In the genomic region with DNA sequence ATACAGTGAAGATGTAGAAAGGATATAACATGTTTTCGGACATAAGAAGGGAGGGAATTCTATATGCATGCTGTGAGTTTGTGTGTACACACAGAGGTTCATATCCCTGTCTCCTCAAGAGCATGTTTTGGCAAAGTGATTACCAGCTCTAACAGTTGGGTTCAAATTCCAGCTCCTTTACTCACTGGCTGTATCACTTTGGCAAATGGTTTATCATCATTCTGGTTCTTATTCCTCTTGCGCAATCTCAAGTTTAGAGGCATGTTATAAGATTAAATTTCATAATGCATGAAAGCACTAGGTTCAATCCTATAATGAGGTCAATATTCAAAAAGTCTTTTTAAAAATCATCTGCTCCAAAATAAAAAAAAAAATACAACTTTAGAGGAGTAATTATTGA, we compare ENCODE assay signal across 14 cellular contexts.
A peak's percentile ranks its signal among the peaks of the same experiment; 100 is the strongest.
DNase-seq lines count a peak whose midpoint lies in the region; ATAC-seq, FAIRE-seq and TF ChIP-seq lines count a peak whose summit lies in the region.
"Had no signal": no experiment of that assay in that cellular context is flagged by ENCODE, and none has a peak within 500 bp of the region (broad histone marks: within the 10 kb centered on the region; RNA-seq: fewer than 3 reads in every experiment).

No MANE protein-coding gene starts in this region.

- no peak overlapping the region for H2BK120ac ChIP-seq in IMR-90 (ENCODE audit: low read depth, low read length)

- ATAC-seq in IMR-90 (ENCODE audit: low read depth), result no peak
- ATAC-seq in K562, result no peak
- ATAC-seq in GM21529 (IDR thresholded peaks at IDR 0.05; ENCODE audit: unreplicated experiment), result no peak
- ATAC-seq: HCT116 had no signal

- DNase-seq in NCI-H1092 treated with DMSO at 0.1 percent for 48 hours (lab: John Stamatoyannopoulos, UW), result peak; percentile 29
- DNase-seq in NCI-H1092 (lab: John Stamatoyannopoulos, UW), result no peak
- DNase-seq in IMR-90, result no peak
- DNase-seq in K562 (ENCODE audit: extremely low read depth in 1 of 4, low spot score in 3 of 4), result no peak
- peak; percentile 30 for DNase-seq in fibroblast of the aortic adventitia (ENCODE audit: low read depth)
- no peak for DNase-seq in mesothelial cell of epicardium (ENCODE audit: low spot score in 2 of 2, unreplicated experiment in 2 of 2)
- no peak for DNase-seq in effector CD4-positive, alpha-beta T cell
- DNase-seq: KBM-7, NCI-H1048, NCI-H187 had no signal

- H2AK5ac ChIP-seq in IMR-90 (ENCODE audit: low read depth, low read length), result no peak overlapping the region

- H4K8ac ChIP-seq in IMR-90 (ENCODE audit: low read depth in 2 of 2, low read length in 2 of 2), result no peak overlapping the region

- H3K4me3 Mint-ChIP-seq in mesothelial cell of epicardium, result no peak overlapping the region

- no peaks in the 10 kb centered on the region for H3K27me3 Mint-ChIP-seq in mesothelial cell of epicardium (ENCODE audit: low read depth)

- no peak overlapping the region for H3K4ac ChIP-seq in IMR-90 (ENCODE audit: low read depth, low read length)

- no peak overlapping the region for H3K18ac ChIP-seq in IMR-90 (ENCODE audit: low read depth, low read length)

- BruUV-seq in IMR-90 (replicated peaks; lab: Mats Ljungman, UMichigan), result no TSS peak
- no TSS peak for BruUV-seq in K562 (replicated peaks; lab: Mats Ljungman, UMichigan)

- in situ Hi-C loops in IMR-90 (cut with MboI; ENCODE audit: low sequenced_read_pairs) (no loop called here), K562 (cut with MboI) (no loop called here)

- H3K4me3 ChIP-seq in IMR-90 (ENCODE audit: insufficient read depth, low read depth, low read length), result no peak overlapping the region
- no peak overlapping the region for H3K4me3 ChIP-seq in K562
- H3K4me3 ChIP-seq in fibroblast of the aortic adventitia (ENCODE audit: low read depth, low read length), result no peak overlapping the region

- no peak overlapping the region for H2BK5ac ChIP-seq in IMR-90 (ENCODE audit: low read depth, low read length, poor library complexity, severe bottlenecking)

- H3K27ac Mint-ChIP-seq in mesothelial cell of epicardium, result no peak overlapping the region

- TF ChIP-seq EP300 in K562 (IDR thresholded peaks at IDR 0.05; ENCODE audit: low read length), result no peak

- peaks cover 16% of the 10 kb centered on the region for H3K9me3 Mint-ChIP-seq in mesothelial cell of epicardium

- H4K5ac ChIP-seq in IMR-90 (ENCODE audit: low read depth, low read length), result no peak overlapping the region

- H3K9me3 ChIP-seq in IMR-90 (ENCODE audit: control insufficient read depth, insufficient read depth, low read length), result no peaks in the 10 kb centered on the region
- H3K9me3 ChIP-seq in K562 (replicated peaks; ENCODE audit: control insufficient read depth, insufficient read depth, low read depth, low read length), result no peaks in the 10 kb centered on the region; the same call in 1 of the 2 replicates

- dilution Hi-C loops in IMR-90 (cut with HindIII; ENCODE audit: low sequenced_read_pairs, unreplicated experiment), result no loop called here

- intact Hi-C loops in IMR-90 (cut with micrococcal nuclease), result no loop called here
- intact Hi-C loops in K562 (cut with micrococcal nuclease), result no loop called here

- H2AK9ac ChIP-seq in IMR-90 (replicated peaks; ENCODE audit: low read depth, low read length, poor library complexity), result no peak overlapping the region

- no peak for TF ChIP-seq CTCF in IMR-90 (conservative IDR thresholded peaks at IDR 0.05; ENCODE audit: low read depth, low read length)
- TF ChIP-seq CTCF in K562 (IDR thresholded peaks at IDR 0.05 in 2 of 3, conservative IDR thresholded peaks at IDR 0.05 in 1 of 3; ENCODE audit: insufficient read depth in 2 of 3, low read depth in 1 of 3, low read length in 3 of 3), result no peak
- TF ChIP-seq CTCF in fibroblast of the aortic adventitia (IDR thresholded peaks at IDR 0.05; ENCODE audit: insufficient read depth, low read length), result no peak
- TF ChIP-seq CTCF in mesothelial cell of epicardium (IDR thresholded peaks at IDR 0.05; ENCODE audit: unreplicated experiment), result no peak

- H4K20me1 ChIP-seq in IMR-90 (ENCODE audit: insufficient read depth, low read length) (no peaks in the 10 kb centered on the region), K562 (replicated peaks; ENCODE audit: control insufficient read depth, insufficient read depth, low read length) (no peaks in the 10 kb centered on the region)

- TF ChIP-seq RAD21 in IMR-90 (IDR thresholded peaks at IDR 0.05; ENCODE audit: low read length) (no peak), K562 (CRISPR knock-in tag; conservative IDR thresholded peaks at IDR 0.05 in 1 of 2, IDR thresholded peaks at IDR 0.05 in 1 of 2) (no peak)

- no peak for FAIRE-seq in K562 (lab: Jason Lieb, UNC)

- H2BK15ac ChIP-seq in IMR-90 (ENCODE audit: low read depth, low read length), result no peak overlapping the region

- CTCF ChIA-PET in IMR-90 (lab: Yijun Ruan, JAX) (interaction anchor here (0.7 kb wide), 1 partner anchor 9 kb away, joined by 3 read pairs; no protein-coding TSS in a partner anchor), K562 (lab: Yijun Ruan, JAX; ENCODE audit: low intra/inter-chr PET ratio) (no interaction called here)

- H3K27me3 ChIP-seq in IMR-90 (ENCODE audit: control insufficient read depth, insufficient read depth, low read length) (no peaks in the 10 kb centered on the region), K562 (ENCODE audit: control insufficient read depth in 2 of 2, insufficient read depth in 2 of 2, low read length in 2 of 2) (no peaks in the 10 kb centered on the region)

- H4K91ac ChIP-seq in IMR-90 (ENCODE audit: insufficient read depth, low read depth, low read length), result no peak overlapping the region

- H3K27ac ChIP-seq in IMR-90 (ENCODE audit: insufficient read depth, low read length), result no peak overlapping the region
- H3K27ac ChIP-seq in K562 (ENCODE audit: extremely low read depth, low read depth, low read length), result no peak overlapping the region
- H3K27ac ChIP-seq: 22Rv1, C4-2B had no signal

- H3K9me1 ChIP-seq in IMR-90 (ENCODE audit: insufficient read depth, low read length) (no peaks in the 10 kb centered on the region), K562 (ENCODE audit: control insufficient read depth, insufficient read depth, low read length) (no peaks in the 10 kb centered on the region)

- H3K56ac ChIP-seq in IMR-90 (ENCODE audit: extremely low read depth, insufficient read depth, low read length), result no peak overlapping the region

- no peak overlapping the region for H3K9ac ChIP-seq in IMR-90 (ENCODE audit: low read depth, low read length)
- H3K9ac ChIP-seq in K562 (ENCODE audit: insufficient read depth in 1 of 2, low read depth in 2 of 2, low read length in 2 of 2), result no peak overlapping the region

- no peak overlapping the region for H3K4me2 ChIP-seq in IMR-90 (ENCODE audit: low read depth, low read length)
- no peak overlapping the region for H3K4me2 ChIP-seq in K562 (ENCODE audit: insufficient read depth, low read length)

- no peak overlapping the region for H2BK20ac ChIP-seq in IMR-90 (ENCODE audit: low read depth, low read length)

- H2AFZ ChIP-seq in IMR-90 (replicated peaks; ENCODE audit: low read length, poor library complexity) (no peak overlapping the region), K562 (ENCODE audit: low read depth, low read length) (no peak overlapping the region)

- H3K79me1 ChIP-seq in IMR-90 (ENCODE audit: low read depth in 1 of 2, low read length in 2 of 2), result no peaks in the 10 kb centered on the region

- H3K79me2 ChIP-seq in K562 (ENCODE audit: control insufficient read depth, insufficient read depth, low read length), result no peaks in the 10 kb centered on the region

- WGBS in IMR-90 (ENCODE audit: extremely low coverage in 2 of 2, insufficient read length in 1 of 2), 2 experiments, result no CpG with 5 or more reads among the region's 2 CpGs
- 0% methylated on average over 2 of the region's 2 CpGs for WGBS in K562 (ENCODE audit: insufficient coverage, low coverage, missing lambda C conversion rate)

- no peaks in the 10 kb centered on the region for H3K36me3 Mint-ChIP-seq in mesothelial cell of epicardium

- H3K23ac ChIP-seq in IMR-90 (ENCODE audit: low read depth, low read length), result no peak overlapping the region

- POLR2A ChIA-PET in IMR-90 (lab: Charles Lee; ENCODE audit: unreplicated experiment) (no interaction called here), K562 (lab: Yijun Ruan, JAX) (no interaction called here)

- H3K4me1 ChIP-seq in IMR-90 (ENCODE audit: control insufficient read depth, insufficient read depth, low read length), result no peaks in the 10 kb centered on the region
- no peaks in the 10 kb centered on the region for H3K4me1 ChIP-seq in K562 (replicated peaks in 1 of 2; ENCODE audit: control insufficient read depth in 2 of 2, insufficient read depth in 2 of 2, low read length in 2 of 2)

- TF ChIP-seq POLR2A in IMR-90 (IDR thresholded peaks at IDR 0.05; ENCODE audit: low read depth, low read length) (no peak), K562 (conservative IDR thresholded peaks at IDR 0.05) (no peak)

- H3K14ac ChIP-seq in IMR-90 (replicated peaks; ENCODE audit: low read depth, low read length), result no peak overlapping the region

- H3K36me3 ChIP-seq in IMR-90 (ENCODE audit: control insufficient read depth, insufficient read depth, low read length), result no peaks in the 10 kb centered on the region
- no peaks in the 10 kb centered on the region for H3K36me3 ChIP-seq in K562 (ENCODE audit: control insufficient read depth, insufficient read depth, low read length)

- no peaks in the 10 kb centered on the region for H3K4me1 Mint-ChIP-seq in mesothelial cell of epicardium

TF ChIP-seq in IMR-90, 13 proteins besides CTCF, POLR2A, EP300 and RAD21:
- peak; percentile 94 for TF ChIP-seq CEBPB (IDR thresholded peaks at IDR 0.05; ENCODE audit: low read depth, low read length)
- TF ChIP-seq NFE2L2 (IDR thresholded peaks at IDR 0.05; ENCODE audit: low read depth, low read length), result no peak

TF ChIP-seq in K562, 482 proteins besides CTCF, POLR2A, EP300 and RAD21:
- TF ChIP-seq CEBPG (CRISPR knock-in tag; IDR thresholded peaks at IDR 0.05), result no peak
- TF ChIP-seq CEBPG (tag; conservative IDR thresholded peaks at IDR 0.05 in 1 of 2, IDR thresholded peaks at IDR 0.05 in 1 of 2), result peak in 1 of 2 experiments; percentile 76; a peak in 2 of 4 replicates
- peak; percentile 43; the same call in 1 of the 2 replicates for TF ChIP-seq CEBPB (tag; IDR thresholded peaks at IDR 0.05)
- no peak for TF ChIP-seq ZBED1 (IDR thresholded peaks at IDR 0.05)

Comparison
In these comparisons a context has a peak if more than half of its experiments do, and no peak if none do; other contexts are left out.
1. DNase-seq: peak in NCI-H1092 treated with DMSO at 0.1 percent for 48 hours (single experiment) and fibroblast of the aortic adventitia (single experiment); none in NCI-H1092 (single experiment), IMR-90 (single experiment), K562 (0 of 4), mesothelial cell of epicardium (0 of 2) and effector CD4-positive, alpha-beta T cell (single experiment).